8 cellular contexts compared by ENCODE assay signal in genomic region chr5:148805323-148806290, GRCh38. TPM values are rescaled to one million over a fixed set of nuclear protein-coding genes. Genes with fewer than 3 reads are reported as not detected.
DNase-seq lines count a peak whose midpoint lies in the region; ATAC-seq and TF ChIP-seq lines count a peak whose summit lies in the region.

No MANE protein-coding gene starts in this region.

- intact Hi-C loops in uterus (cut with DNase I; ENCODE audit: low total_unique reads): no loop called here

- DNase-seq in AML-193 (lab: John Stamatoyannopoulos, UW) (peak; percentile 98), SJSA1 (ENCODE audit: low read depth in 1 of 2, low spot score in 2 of 2) (peak; percentile 44 to 67), iris pigment epithelial cell (ENCODE audit: low read depth) (peak; percentile 19), uterus (no peak), NCI-H2107 (lab: John Stamatoyannopoulos, UW) (no peak)
- no peak for DNase-seq in activated CD4-positive, CD25-positive, alpha-beta regulatory T cell treated with anti-CD3 and anti-CD28 coated beads, Interleukin-2, amount 50 U/mL, for 72 hours

- no peak overlapping the region for H3K27ac ChIP-seq in SJSA1
- H3K27ac ChIP-seq in uterus: no peak overlapping the region

- TF ChIP-seq CTCF in uterus (IDR thresholded peaks at IDR 0.05): no peak

- H3K9me3 ChIP-seq in SJSA1 (replicated peaks) (no peaks in the 10 kb centered on the region), uterus (no peaks in the 10 kb centered on the region)

- peaks cover 14% of the 10 kb centered on the region for H3K4me1 ChIP-seq in SJSA1 (replicated peaks)
- H3K4me1 ChIP-seq in uterus: no peaks in the 10 kb centered on the region

- peak; percentile 31 for ATAC-seq in GM18867 (IDR thresholded peaks at IDR 0.05; ENCODE audit: unreplicated experiment)
- ATAC-seq in HG03097 (IDR thresholded peaks at IDR 0.05; ENCODE audit: low FRiP score, unreplicated experiment): peak; percentile 32

- H3K36me3 ChIP-seq in SJSA1 (no peaks in the 10 kb centered on the region), uterus (no peaks in the 10 kb centered on the region)

- H3K4me3 ChIP-seq in SJSA1 (no peak overlapping the region), uterus (no peak overlapping the region)

- no peaks in the 10 kb centered on the region for H3K27me3 ChIP-seq in SJSA1 (replicated peaks)
- no peaks in the 10 kb centered on the region for H3K27me3 ChIP-seq in uterus

- TF ChIP-seq POLR2A in uterus (IDR thresholded peaks at IDR 0.05): no peak

RNA-seq across cellular contexts. Expression of gene ADRB2, which starts 20.8 kb away (rescaled TPM):
- total RNA-seq in SJSA1 (2014; rRNA removed; shearing (Covaris generic)): 13.8 and 14.9 TPM in 2 replicates
- 1 to 10 TPM; 2.2 to 9.2 (median 3.0) TPM for total RNA-seq in uterus

Comparison
In these comparisons a context has a peak if more than half of its experiments do, and no peak if none do; other contexts are left out.
1. DNase-seq: peak in AML-193 (2 of 2), SJSA1 (2 of 2) and iris pigment epithelial cell (single experiment); none in activated CD4-positive, CD25-positive, alpha-beta regulatory T cell treated with anti-CD3 and anti-CD28 coated beads, Interleukin-2, amount 50 U/mL, for 72 hours (single experiment), uterus (0 of 2) and NCI-H2107 (single experiment).